In the genomic region with DNA sequence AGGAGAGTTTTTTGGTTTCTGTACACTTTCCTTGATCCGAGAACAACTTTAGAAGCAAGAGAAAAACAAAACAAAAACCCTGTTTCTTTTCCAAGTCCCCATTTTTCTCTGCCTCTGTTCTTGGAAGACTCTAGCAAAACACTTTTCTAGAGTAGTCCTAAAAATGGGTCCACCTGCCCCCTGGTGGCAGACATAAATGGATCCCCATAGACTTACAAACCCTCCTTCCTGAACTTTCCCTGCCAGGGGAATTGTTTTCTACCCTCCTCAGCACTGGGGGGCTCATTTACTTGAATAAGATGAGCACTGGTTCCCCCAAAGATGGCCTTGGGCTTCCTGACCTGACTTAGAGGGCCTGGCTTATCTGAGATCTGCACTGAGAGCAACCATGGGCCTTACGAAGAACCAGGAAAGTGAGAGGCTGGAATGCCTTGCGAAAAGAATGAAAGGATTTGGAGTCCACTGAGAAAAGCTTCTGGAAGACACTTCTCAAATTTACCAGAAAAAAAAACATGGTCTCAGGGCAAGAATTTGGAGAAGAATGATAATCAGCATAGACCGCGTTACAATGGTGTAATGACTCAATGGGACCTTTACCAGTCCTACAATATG, we compare ENCODE assay signal across 8 cellular contexts. TPM values are rescaled to one million over a fixed set of nuclear protein-coding genes. Genes with fewer than 3 reads are reported as not detected.
DNase-seq lines count a peak whose midpoint lies in the region; ATAC-seq and TF ChIP-seq lines count a peak whose summit lies in the region.

No MANE protein-coding gene starts in this region.

- DNase-seq in DMS 273 (lab: John Stamatoyannopoulos, UW; ENCODE audit: unreplicated experiment) (peak; percentile 49), DMS 273 treated with DMSO at 0.1 percent for 48 hours (lab: John Stamatoyannopoulos, UW) (no peak), dermis blood vessel endothelial cell (peak; percentile 75), NCI-H526 treated with DMSO at 0.1 percent for 48 hours (lab: John Stamatoyannopoulos, UW) (no peak), T1000 (lab: John Stamatoyannopoulos, UW) (no peak)
- DNase-seq in stimulated activated CD4-positive, alpha-beta T cell treated with anti-CD3 and anti-CD28 coated beads, Interleukin-12 subunit alpha, Interleukin-12 subunit beta, amount 100 ng/mL, for 4 hours = peak; percentile 10

- H3K4me1 ChIP-seq in Loucy (ENCODE audit: insufficient read depth, low read length, poor library complexity, severe bottlenecking) = peaks cover 3% of the 10 kb centered on the region

- no peaks in the 10 kb centered on the region for H3K27me3 ChIP-seq in Loucy (ENCODE audit: insufficient read depth, low read length, poor library complexity, severe bottlenecking)

- no peak overlapping the region for H3K4me3 ChIP-seq in Loucy (ENCODE audit: low read length, poor library complexity, severe bottlenecking)

- no peaks in the 10 kb centered on the region for H3K9me2 ChIP-seq in Loucy (replicated peaks; ENCODE audit: low read depth, low read length)

- no peaks in the 10 kb centered on the region for H3K36me3 ChIP-seq in Loucy (ENCODE audit: insufficient read depth, low read length)

- no peak overlapping the region for H3K4me2 ChIP-seq in Loucy (ENCODE audit: low read depth, low read length, poor library complexity, severe bottlenecking)

- H4K20me1 ChIP-seq in Loucy (ENCODE audit: insufficient read depth, low read length, poor library complexity, severe bottlenecking) = no peaks in the 10 kb centered on the region

- H3K9ac ChIP-seq in Loucy (ENCODE audit: low read depth, low read length, poor library complexity, severe bottlenecking) = no peak overlapping the region

- H3F3A ChIP-seq in Loucy (ENCODE audit: low read depth) = no peaks in the 10 kb centered on the region

- no peak for ATAC-seq in HG03378 (IDR thresholded peaks at IDR 0.05; ENCODE audit: unreplicated experiment)

- no peaks in the 10 kb centered on the region for H3K79me2 ChIP-seq in Loucy (ENCODE audit: insufficient read depth, low read length)

- no peaks in the 10 kb centered on the region for H3K9me3 ChIP-seq in Loucy (ENCODE audit: insufficient read depth, low read depth, low read length)

- TF ChIP-seq CTCF in Loucy (conservative IDR thresholded peaks at IDR 0.05; ENCODE audit: low read length) = peak; percentile 84

- H2AFZ ChIP-seq in Loucy (ENCODE audit: low read length) = peak overlapping the region; percentile 24; the same call in 1 of the 2 replicates

RNA-seq across cellular contexts. Expression of a gene that starts 48.0 kb away (rescaled TPM):
- total RNA-seq in dermis blood vessel endothelial cell = 30.6 and 32.2 TPM in 2 replicates

Comparison
In these comparisons a context has a peak if more than half of its experiments do, and no peak if none do; other contexts are left out.
1. DNase-seq: peak in DMS 273 (single experiment), dermis blood vessel endothelial cell (single experiment) and stimulated activated CD4-positive, alpha-beta T cell treated with anti-CD3 and anti-CD28 coated beads, Interleukin-12 subunit alpha, Interleukin-12 subunit beta, amount 100 ng/mL, for 4 hours (single experiment); none in DMS 273 treated with DMSO at 0.1 percent for 48 hours (single experiment), NCI-H526 treated with DMSO at 0.1 percent for 48 hours (single experiment) and T1000 (single experiment).